12 cellular contexts compared by ENCODE assay signal in the genomic region with DNA sequence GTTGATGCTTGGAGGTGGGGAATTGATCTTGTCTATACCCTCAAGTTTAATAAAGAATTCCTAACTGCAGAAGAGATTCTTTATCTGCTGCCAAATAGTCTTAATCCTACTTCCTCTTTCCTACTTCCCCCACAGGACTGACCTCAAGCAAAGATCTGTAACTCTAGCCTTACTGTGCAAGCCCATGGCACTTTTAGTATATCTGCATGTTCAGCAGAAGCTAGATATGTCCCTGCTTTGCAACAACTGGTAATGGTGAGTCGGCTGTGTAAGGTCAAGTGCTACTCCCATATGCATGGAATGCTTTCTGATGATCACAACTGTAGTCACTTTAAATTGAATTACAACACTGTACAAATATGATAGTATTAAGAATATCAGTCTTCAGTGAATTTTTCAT. TPM values are rescaled to one million over a fixed set of nuclear protein-coding genes. Genes with fewer than 3 reads are reported as not detected.
A peak's percentile ranks its signal among the peaks of the same experiment; 100 is the strongest.
DNase-seq lines count a peak whose midpoint lies in the region; ATAC-seq and TF ChIP-seq lines count a peak whose summit lies in the region.
"Had no signal": no experiment of that assay in that cellular context is flagged by ENCODE, and none has a peak within 500 bp of the region (broad histone marks: within the 10 kb centered on the region; RNA-seq: fewer than 3 reads in every experiment).

No MANE protein-coding gene starts in this region.

- no peaks in the 10 kb centered on the region for H3K9me3 ChIP-seq in RWPE2 (ENCODE audit: severe bottlenecking)
- no peaks in the 10 kb centered on the region for H3K9me3 ChIP-seq in right cardiac atrium (ENCODE audit: control insufficient read depth, low read length)
- H3K9me3 ChIP-seq: pancreas had no signal

- no peaks in the 10 kb centered on the region for H3K4me1 ChIP-seq in RWPE2 (ENCODE audit: insufficient read depth, poor library complexity, severe bottlenecking)
- H3K4me1 ChIP-seq in right cardiac atrium (ENCODE audit: control insufficient read depth, insufficient read depth, low read length), result no peaks in the 10 kb centered on the region
- H3K4me1 ChIP-seq: pancreas had no signal

- H3K4me3 ChIP-seq in AG04449 (ENCODE audit: low read depth, low read length) (no peak overlapping the region), HFF-Myc (replicated peaks; ENCODE audit: low read depth, low read length) (no peak overlapping the region), RWPE2 (ENCODE audit: severe bottlenecking) (no peak overlapping the region), right cardiac atrium (ENCODE audit: low read length) (no peak overlapping the region)
- H3K4me3 ChIP-seq: pancreas had no signal

- TF ChIP-seq CTCF in AG04449 (IDR thresholded peaks at IDR 0.05; ENCODE audit: insufficient read depth, low read length, missing control alignments) (no peak), HFF-Myc (IDR thresholded peaks at IDR 0.05; ENCODE audit: low read depth, low read length, missing control alignments) (no peak), RWPE2 (IDR thresholded peaks at IDR 0.05; ENCODE audit: poor library complexity, severe bottlenecking) (no peak)

- H3K27ac ChIP-seq in RWPE2 (ENCODE audit: poor library complexity, severe bottlenecking), result no peak overlapping the region
- H3K27ac ChIP-seq in right cardiac atrium (ENCODE audit: low read length), result no peak overlapping the region
- H3K27ac ChIP-seq: pancreas had no signal

- CTCF ChIA-PET in AG04449 (lab: Yijun Ruan, JAX), result no interaction called here

- POLR2A ChIA-PET in AG04449 (lab: Yijun Ruan, JAX), result no interaction called here

- H3K27me3 ChIP-seq in RWPE2 (ENCODE audit: insufficient read depth, poor library complexity, severe bottlenecking) (no peaks in the 10 kb centered on the region), right cardiac atrium (ENCODE audit: control insufficient read depth, insufficient read depth) (no peaks in the 10 kb centered on the region)
- H3K27me3 ChIP-seq: pancreas had no signal

- ATAC-seq in RWPE2 (ENCODE audit: low read depth), result peak; percentile 33; the same call in 1 of the 3 replicates
- ATAC-seq in right cardiac atrium, result peak; percentile 41 to 48
- ATAC-seq in GM18502 (IDR thresholded peaks at IDR 0.05; ENCODE audit: poor library complexity, unreplicated experiment), result no peak
- no peak for ATAC-seq in GM21526 (IDR thresholded peaks at IDR 0.05; ENCODE audit: low FRiP score, unreplicated experiment)
- ATAC-seq: WTC11 had no signal

- intact Hi-C loops in right cardiac atrium (cut with DNase I) (no loop called here), posterior cingulate gyrus (cut with DNase I) (no loop called here)

- DNase-seq in AG04449 (ENCODE audit: low read depth, low spot score), result peak; percentile 23
- DNase-seq in HFF-Myc (ENCODE audit: extremely low read depth, low read depth), result peak; percentile 16
- no peak for DNase-seq in RWPE2 (ENCODE audit: low spot score)
- DNase-seq in right cardiac atrium, result no peak
- no peak for DNase-seq in posterior cingulate gyrus
- DNase-seq in NCI-H2227 (lab: John Stamatoyannopoulos, UW; ENCODE audit: unreplicated experiment), result no peak
- DNase-seq: activated naive CD4-positive, alpha-beta T cell; effector CD8-positive, alpha-beta T cell; pancreas had no signal

- WGBS in right cardiac atrium, result 35% methylated on average over 1 of the region's 1 CpG

- no peaks in the 10 kb centered on the region for H3K36me3 ChIP-seq in RWPE2 (ENCODE audit: low read depth)
- H3K36me3 ChIP-seq: pancreas had no signal

RNA-seq across cellular contexts. Expression of gene PDS5A, which starts 26.3 kb away (rescaled TPM):
- total RNA-seq in right cardiac atrium, result 10 to 100 TPM; 30.0 to 37.3 (median 36.5) TPM
- 13.9 TPM for polyA plus RNA-seq in right cardiac atrium

RNA-seq across cellular contexts. Expression of gene N4BP2, which starts 52.7 kb away (rescaled TPM):
- total RNA-seq in right cardiac atrium, result 1 to 10 TPM; 5.6 to 7.3 (median 6.2) TPM
- polyA plus RNA-seq in right cardiac atrium, result 0.86 TPM

Comparison
In these comparisons a context has a peak if more than half of its experiments do, and no peak if none do; other contexts are left out.
1. DNase-seq: peak in AG04449 (single experiment) and HFF-Myc (single experiment); none in RWPE2 (single experiment), right cardiac atrium (0 of 3), posterior cingulate gyrus (0 of 10) and NCI-H2227 (single experiment).
2. ATAC-seq: peak in RWPE2 (single experiment) and right cardiac atrium (2 of 2); none in GM18502 (single experiment) and GM21526 (single experiment).